Comparison of ENCODE assay signal across 1 cellular context in genomic region chr12:122895757-122896636, GRCh38.
A peak's percentile ranks its signal among the peaks of the same experiment; 100 is the strongest.
TF ChIP-seq lines count a peak whose summit lies in the region.

Gene VPS37B, minus strand, starts transcription at chr12:122896124. Its CDS starts 62 bp downstream, at chr12:122896062.

TF ChIP-seq in K562, 482 proteins besides CTCF, POLR2A, EP300 and RAD21 (continued from another document and continues in another):
- TF ChIP-seq GTF3C2 (IDR thresholded peaks at IDR 0.05; ENCODE audit: borderline replicate concordance, extremely low read depth, insufficient read length) (no peak), MTA1 (IDR thresholded peaks at IDR 0.05; ENCODE audit: borderline replicate concordance) (peak; percentile 81), PURB (CRISPR knock-in tag; IDR thresholded peaks at IDR 0.05; ENCODE audit: low read depth) (no peak), E2F6 (IDR thresholded peaks at IDR 0.05; ENCODE audit: borderline replicate concordance in 1 of 2, extremely low read depth in 1 of 2, insufficient read depth in 1 of 2, insufficient read length in 1 of 2, low read depth in 1 of 2, low read length in 1 of 2, poor library complexity in 1 of 2, severe bottlenecking in 1 of 2) (peak; percentile 67 to 90), CC2D1A (IDR thresholded peaks at IDR 0.05) (no peak), TEAD1 (CRISPR knock-in tag; IDR thresholded peaks at IDR 0.05) (peak; percentile 76 to 98), ZNF239 (CRISPR knock-in tag; IDR thresholded peaks at IDR 0.05) (peak; percentile 31; the same call in 1 of the 2 replicates), ZNF263 (CRISPR knock-in tag; IDR thresholded peaks at IDR 0.05; ENCODE audit: borderline replicate concordance) (no peak; the same call in 1 of the 2 replicates), SAFB2 (IDR thresholded peaks at IDR 0.05; ENCODE audit: borderline replicate concordance, low read depth, low read length, severe bottlenecking) (no peak), FOXK1 (CRISPR knock-in tag; IDR thresholded peaks at IDR 0.05; ENCODE audit: borderline replicate concordance) (no peak), ZNF766 (CRISPR knock-in tag; conservative IDR thresholded peaks at IDR 0.05) (peak; percentile 65; the same call in 1 of the 2 replicates), JUN (IDR thresholded peaks at IDR 0.05; ENCODE audit: borderline replicate concordance, low read depth, low read length) (peak; percentile 96), JUN (CRISPR knock-in tag; IDR thresholded peaks at IDR 0.05; ENCODE audit: borderline replicate concordance) (peak; percentile 61; the same call in 1 of the 2 replicates), NFIX (CRISPR knock-in tag; IDR thresholded peaks at IDR 0.05; ENCODE audit: low read depth) (no peak), ZC3H8 (IDR thresholded peaks at IDR 0.05) (no peak), ARHGAP35 (IDR thresholded peaks at IDR 0.05; ENCODE audit: partially characterized antibody) (no peak), BMI1 (IDR thresholded peaks at IDR 0.05; ENCODE audit: low read length) (no peak), GATA2 (CRISPR knock-in tag; IDR thresholded peaks at IDR 0.05) (no peak), ZNF76 (CRISPR knock-in tag; IDR thresholded peaks at IDR 0.05; ENCODE audit: borderline replicate concordance) (0 out of 2 replicates have a peak, but pooled peaks have one; percentile 26), ZNF280B (CRISPR knock-in tag; IDR thresholded peaks at IDR 0.05) (no peak), CBX8 (IDR thresholded peaks at IDR 0.05; ENCODE audit: borderline replicate concordance, extremely low read depth, low read depth, low read length, poor library complexity, severe bottlenecking) (no peak), SPI1 (IDR thresholded peaks at IDR 0.05; ENCODE audit: borderline replicate concordance, low read depth, low read length) (no peak), NCOR1 (IDR thresholded peaks at IDR 0.05) (peak; percentile 63), IRF2 (CRISPR knock-in tag; IDR thresholded peaks at IDR 0.05) (no peak), ZKSCAN8 (CRISPR knock-in tag; IDR thresholded peaks at IDR 0.05) (no peak), ZBTB8A (IDR thresholded peaks at IDR 0.05; ENCODE audit: partially characterized antibody) (no peak), NCOA1 (IDR thresholded peaks at IDR 0.05; ENCODE audit: low read depth) (peak; percentile 99), ZNF407 (IDR thresholded peaks at IDR 0.05; ENCODE audit: low read depth) (no peak), TFAP4 (CRISPR knock-in tag; IDR thresholded peaks at IDR 0.05; ENCODE audit: borderline replicate concordance) (peak; percentile 78), ZNF699 (CRISPR knock-in tag; IDR thresholded peaks at IDR 0.05; ENCODE audit: insufficient replicate concordance) (no peak), KLF16 (IDR thresholded peaks at IDR 0.05) (no peak), CAMTA2 (CRISPR knock-in tag; conservative IDR thresholded peaks at IDR 0.05) (no peak), IFI16 (CRISPR knock-in tag; IDR thresholded peaks at IDR 0.05) (no peak)
- TF ChIP-seq, protein P1, sequence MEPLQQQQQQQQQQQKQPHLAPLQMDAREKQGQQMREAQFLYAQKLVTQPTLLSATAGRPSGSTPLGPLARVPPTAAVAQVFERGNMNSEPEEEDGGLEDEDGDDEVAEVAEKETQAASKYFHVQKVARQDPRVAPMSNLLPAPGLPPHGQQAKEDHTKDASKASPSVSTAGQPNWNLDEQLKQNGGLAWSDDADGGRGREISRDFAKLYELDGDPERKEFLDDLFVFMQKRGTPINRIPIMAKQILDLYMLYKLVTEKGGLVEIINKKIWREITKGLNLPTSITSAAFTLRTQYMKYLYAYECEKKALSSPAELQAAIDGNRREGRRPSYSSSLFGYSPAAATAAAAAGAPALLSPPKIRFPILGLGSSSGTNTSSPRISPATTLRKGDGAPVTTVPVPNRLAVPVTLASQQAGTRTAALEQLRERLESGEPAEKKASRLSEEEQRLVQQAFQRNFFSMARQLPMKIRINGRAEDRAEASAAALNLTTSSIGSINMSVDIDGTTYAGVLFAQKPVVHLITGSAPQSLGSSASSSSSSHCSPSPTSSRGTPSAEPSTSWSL (CRISPR knock-in tag; IDR thresholded peaks at IDR 0.05; ENCODE audit: borderline replicate concordance), result no peak
- TF ChIP-seq, protein P2, sequence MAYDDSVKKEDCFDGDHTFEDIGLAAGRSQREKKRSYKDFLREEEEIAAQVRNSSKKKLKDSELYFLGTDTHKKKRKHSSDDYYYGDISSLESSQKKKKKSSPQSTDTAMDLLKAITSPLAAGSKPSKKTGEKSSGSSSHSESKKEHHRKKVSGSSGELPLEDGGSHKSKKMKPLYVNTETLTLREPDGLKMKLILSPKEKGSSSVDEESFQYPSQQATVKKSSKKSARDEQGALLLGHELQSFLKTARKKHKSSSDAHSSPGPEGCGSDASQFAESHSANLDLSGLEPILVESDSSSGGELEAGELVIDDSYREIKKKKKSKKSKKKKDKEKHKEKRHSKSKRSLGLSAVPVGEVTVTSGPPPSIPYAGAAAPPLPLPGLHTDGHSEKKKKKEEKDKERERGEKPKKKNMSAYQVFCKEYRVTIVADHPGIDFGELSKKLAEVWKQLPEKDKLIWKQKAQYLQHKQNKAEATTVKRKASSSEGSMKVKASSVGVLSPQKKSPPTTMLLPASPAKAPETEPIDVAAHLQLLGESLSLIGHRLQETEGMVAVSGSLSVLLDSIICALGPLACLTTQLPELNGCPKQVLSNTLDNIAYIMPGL (CRISPR knock-in tag; IDR thresholded peaks at IDR 0.05), result peak; percentile 86; the same call in 1 of the 2 replicates
- TF ChIP-seq, protein P3, sequence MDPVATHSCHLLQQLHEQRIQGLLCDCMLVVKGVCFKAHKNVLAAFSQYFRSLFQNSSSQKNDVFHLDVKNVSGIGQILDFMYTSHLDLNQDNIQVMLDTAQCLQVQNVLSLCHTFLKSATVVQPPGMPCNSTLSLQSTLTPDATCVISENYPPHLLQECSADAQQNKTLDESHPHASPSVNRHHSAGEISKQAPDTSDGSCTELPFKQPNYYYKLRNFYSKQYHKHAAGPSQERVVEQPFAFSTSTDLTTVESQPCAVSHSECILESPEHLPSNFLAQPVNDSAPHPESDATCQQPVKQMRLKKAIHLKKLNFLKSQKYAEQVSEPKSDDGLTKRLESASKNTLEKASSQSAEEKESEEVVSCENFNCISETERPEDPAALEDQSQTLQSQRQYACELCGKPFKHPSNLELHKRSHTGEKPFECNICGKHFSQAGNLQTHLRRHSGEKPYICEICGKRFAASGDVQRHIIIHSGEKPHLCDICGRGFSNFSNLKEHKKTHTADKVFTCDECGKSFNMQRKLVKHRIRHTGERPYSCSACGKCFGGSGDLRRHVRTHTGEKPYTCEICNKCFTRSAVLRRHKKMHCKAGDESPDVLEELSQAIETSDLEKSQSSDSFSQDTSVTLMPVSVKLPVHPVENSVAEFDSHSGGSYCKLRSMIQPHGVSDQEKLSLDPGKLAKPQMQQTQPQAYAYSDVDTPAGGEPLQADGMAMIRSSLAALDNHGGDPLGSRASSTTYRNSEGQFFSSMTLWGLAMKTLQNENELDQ (CRISPR knock-in tag; IDR thresholded peaks at IDR 0.05; ENCODE audit: borderline replicate concordance), result 0 out of 2 replicates have a peak, but pooled peaks have one; percentile 74
- TF ChIP-seq, protein P4, sequence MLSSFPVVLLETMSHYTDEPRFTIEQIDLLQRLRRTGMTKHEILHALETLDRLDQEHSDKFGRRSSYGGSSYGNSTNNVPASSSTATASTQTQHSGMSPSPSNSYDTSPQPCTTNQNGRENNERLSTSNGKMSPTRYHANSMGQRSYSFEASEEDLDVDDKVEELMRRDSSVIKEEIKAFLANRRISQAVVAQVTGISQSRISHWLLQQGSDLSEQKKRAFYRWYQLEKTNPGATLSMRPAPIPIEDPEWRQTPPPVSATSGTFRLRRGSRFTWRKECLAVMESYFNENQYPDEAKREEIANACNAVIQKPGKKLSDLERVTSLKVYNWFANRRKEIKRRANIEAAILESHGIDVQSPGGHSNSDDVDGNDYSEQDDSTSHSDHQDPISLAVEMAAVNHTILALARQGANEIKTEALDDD (IDR thresholded peaks at IDR 0.05), result no peak
